Comparison of ENCODE assay signal across 22 cellular contexts in genomic region chr12:52253391-52254179, GRCh38. TPM values are rescaled to one million over a fixed set of nuclear protein-coding genes. Genes with fewer than 3 reads are reported as not detected.
"Had no signal": no experiment of that assay in that cellular context is flagged by ENCODE, and none has a peak within 500 bp of the region (broad histone marks: within the 10 kb centered on the region; RNA-seq: fewer than 3 reads in every experiment).

No MANE protein-coding gene starts in this region.

- ATAC-seq: activated CD4-positive, alpha-beta T cell treated with anti-CD3 and anti-CD28 coated beads for 36 hours; body of pancreas; left colon; WTC11 had no signal

- H3K4me3 ChIP-seq: body of pancreas, colonic mucosa, lung, thyroid gland had no signal

- H3K27ac ChIP-seq: body of pancreas, colonic mucosa had no signal

- H3K9me3 ChIP-seq: body of pancreas, colonic mucosa, thyroid gland had no signal

- H3K27me3 ChIP-seq: body of pancreas, thyroid gland had no signal

- H3K36me3 Mint-ChIP-seq: WTC11 had no signal

- H3K4me3 Mint-ChIP-seq: activated CD4-positive, alpha-beta T cell treated with anti-CD3 and anti-CD28 coated beads for 36 hours; activated naive CD8-positive, alpha-beta T cell treated with anti-CD3 and anti-CD28 coated beads for 36 hours; nephron; WTC11 had no signal

- H3K36me3 ChIP-seq: colonic mucosa, thyroid gland had no signal

- H3K27ac Mint-ChIP-seq: activated CD4-positive, alpha-beta T cell treated with anti-CD3 and anti-CD28 coated beads for 36 hours; activated naive CD8-positive, alpha-beta T cell treated with anti-CD3 and anti-CD28 coated beads for 36 hours; nephron; WTC11 had no signal

- H3K9me3 Mint-ChIP-seq: activated naive CD8-positive, alpha-beta T cell treated with anti-CD3 and anti-CD28 coated beads for 36 hours; nephron; WTC11 had no signal

- FAIRE-seq: islet of Langerhans had no signal

- DNase-seq: activated CD4-positive, alpha-beta T cell treated with anti-CD3 and anti-CD28 coated beads for 36 hours; activated naive CD8-positive, alpha-beta T cell treated with anti-CD3 and anti-CD28 coated beads for 36 hours; central memory CD4-positive, alpha-beta T cell; colonic mucosa; erythroblast; foreskin melanocyte; glutamatergic neuron; hippocampal formation; left colon; midbrain; nucleus accumbens; retina; stimulated activated CD4-positive, alpha-beta T cell treated with anti-CD3 and anti-CD28 coated beads, Interleukin-2, amount 100 ng/mL, for 24 hours; stimulated activated naive CD4-positive, alpha-beta T cell treated with Interleukin-2 at 50 U/mL for 16 hours; thyroid gland had no signal

RNA-seq across cellular contexts. Expression of gene KRT86, which starts 20.9 kb away (rescaled TPM):
- total RNA-seq: activated CD4-positive, alpha-beta T cell treated with anti-CD3 and anti-CD28 coated beads for 36 hours; activated naive CD8-positive, alpha-beta T cell treated with anti-CD3 and anti-CD28 coated beads for 36 hours had no signal

RNA-seq across cellular contexts. Expression of gene KRT81, which starts 37.7 kb away (rescaled TPM):
- total RNA-seq: activated CD4-positive, alpha-beta T cell treated with anti-CD3 and anti-CD28 coated beads for 36 hours; activated naive CD8-positive, alpha-beta T cell treated with anti-CD3 and anti-CD28 coated beads for 36 hours; body of pancreas; left colon; subcutaneous adipose tissue; ureter had no signal
